ENCODE assay signal across 18 cellular contexts in the genomic region with DNA sequence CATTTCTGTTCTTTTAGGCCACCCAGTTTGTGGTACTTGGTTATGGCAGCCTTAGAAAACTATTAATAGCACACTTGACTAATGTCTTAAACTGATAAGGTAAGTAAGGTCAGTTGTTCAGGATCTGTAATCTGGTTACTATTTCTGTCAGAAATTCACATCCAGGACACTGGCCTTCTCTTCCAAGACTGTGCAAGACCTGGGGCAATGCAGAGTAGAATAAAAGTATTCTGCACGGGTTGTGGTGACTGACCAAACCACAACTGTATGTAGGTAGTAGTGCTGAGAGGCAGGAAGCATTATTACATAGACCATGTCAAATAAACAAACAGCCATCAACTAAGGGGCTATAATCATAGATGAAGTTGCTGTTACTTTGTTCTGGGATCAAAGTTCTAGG.
"Had no signal": no experiment of that assay in that cellular context is flagged by ENCODE, and none has a peak within 500 bp of the region (broad histone marks: within the 10 kb centered on the region; RNA-seq: fewer than 3 reads in every experiment).

No MANE protein-coding gene starts in this region.

- H3K27me3 ChIP-seq: gastrocnemius medialis, right lobe of liver, spleen had no signal

- H3K4me3 ChIP-seq: coronary artery, gastrocnemius medialis, right lobe of liver, spleen had no signal

- DNase-seq: activated CD4-positive, alpha-beta T cell treated with anti-CD3 and anti-CD28 coated beads for 36 hours; activated CD8-positive, alpha-beta memory T cell treated with anti-CD3 and anti-CD28 coated beads, Interleukin-2, amount 50 U/mL, for 4 hours; activated CD8-positive, alpha-beta T cell treated with anti-CD3 and anti-CD28 coated beads for 36 hours; activated naive CD8-positive, alpha-beta T cell treated with anti-CD3 and anti-CD28 coated beads, Interleukin-2, amount 10 ng/mL, durations not matched to agents 7 days and 5 days; activated T-cell treated with anti-CD3 and anti-CD28 coated beads, Interleukin-2, amount 50 U/mL, for 72 hours; aorta; effector CD8-positive, alpha-beta T cell; gastrocnemius medialis; kidney; midbrain; posterior cingulate gyrus; right lobe of liver; spleen; stimulated activated naive CD4-positive, alpha-beta T cell; substantia nigra; T-helper 1 cell; WERI-Rb-1 had no signal

- H3K27ac ChIP-seq: gastrocnemius medialis, right lobe of liver, spleen, WERI-Rb-1 had no signal

- H3K36me3 ChIP-seq: gastrocnemius medialis, right lobe of liver, spleen, WERI-Rb-1 had no signal

- ATAC-seq: activated CD4-positive, alpha-beta T cell treated with anti-CD3 and anti-CD28 coated beads for 36 hours; activated CD8-positive, alpha-beta T cell treated with anti-CD3 and anti-CD28 coated beads for 36 hours; activated T-cell treated with anti-CD3 and anti-CD28 coated beads, Interleukin-2, amount 50 U/mL, for 72 hours; gastrocnemius medialis; right lobe of liver had no signal

- H3K9me3 ChIP-seq: gastrocnemius medialis, right lobe of liver had no signal

- H3K4me1 ChIP-seq: right lobe of liver, spleen had no signal
